ENCODE assay signal across 15 cellular contexts in genomic region chr16:55033225-55034156, GRCh38.
A peak's percentile ranks its signal among the peaks of the same experiment; 100 is the strongest.
DNase-seq lines count a peak whose midpoint lies in the region; ATAC-seq and TF ChIP-seq lines count a peak whose summit lies in the region.
"Had no signal": no experiment of that assay in that cellular context is flagged by ENCODE, and none has a peak within 500 bp of the region (broad histone marks: within the 10 kb centered on the region; RNA-seq: fewer than 3 reads in every experiment).

No MANE protein-coding gene starts in this region.

- H3K4me3 ChIP-seq in coronary artery: no peak overlapping the region

- H3K27ac Mint-ChIP-seq in IgD-negative memory B cell: peak overlapping the region in 2 of 3 donors; percentile 8 to 28
- H3K27ac Mint-ChIP-seq: CD4-positive, alpha-beta T cell had no signal

- no peak for TF ChIP-seq CTCF in coronary artery (IDR thresholded peaks at IDR 0.05)

- peak; percentile 38 for DNase-seq in ELF-1 (ENCODE audit: low read depth, low spot score)
- peak; percentile 29 for DNase-seq in coronary artery (ENCODE audit: low spot score)
- DNase-seq in retina: peak; percentile 41
- DNase-seq in activated CD4-positive, alpha-beta T cell treated with anti-CD3 and anti-CD28 coated beads, Interleukin-2, amount 50 U/mL, for 4 hours: no peak
- no peak for DNase-seq in Kasumi-1 (lab: John Stamatoyannopoulos, UW)
- DNase-seq: CD4-positive, alpha-beta T cell; HCEC 1CT; MV-4-11; NCI-H146; NCI-H2081 treated with DMSO at 0.1 percent for 48 hours; NCI-H526 treated with DMSO at 0.1 percent for 48 hours; SW 1271 had no signal

- no peak for ATAC-seq in HG02588 (IDR thresholded peaks at IDR 0.05; ENCODE audit: unreplicated experiment)

- peaks cover 3% of the 10 kb centered on the region for H3K36me3 Mint-ChIP-seq in IgD-negative memory B cell

- no peak overlapping the region for H3K27ac ChIP-seq in coronary artery
- H3K27ac ChIP-seq: HL-60 had no signal

- no peak overlapping the region for H3K4me3 Mint-ChIP-seq in IgD-negative memory B cell
- H3K4me3 Mint-ChIP-seq: CD4-positive, alpha-beta T cell had no signal

- H3K9me3 Mint-ChIP-seq in IgD-negative memory B cell: peaks cover 0 to 9% (median 0%) of the 10 kb centered on the region in 3 donors

- no peaks in the 10 kb centered on the region for H3K27me3 Mint-ChIP-seq in IgD-negative memory B cell

- no peaks in the 10 kb centered on the region for H3K4me1 Mint-ChIP-seq in IgD-negative memory B cell

Comparison
In these comparisons a context has a peak if more than half of its experiments do, and no peak if none do; other contexts are left out.
1. DNase-seq: peak in ELF-1 (single experiment), coronary artery (single experiment) and retina (single experiment); none in activated CD4-positive, alpha-beta T cell treated with anti-CD3 and anti-CD28 coated beads, Interleukin-2, amount 50 U/mL, for 4 hours (0 of 2) and Kasumi-1 (0 of 2).